ENCODE assay signal across 23 cellular contexts in the genomic region with DNA sequence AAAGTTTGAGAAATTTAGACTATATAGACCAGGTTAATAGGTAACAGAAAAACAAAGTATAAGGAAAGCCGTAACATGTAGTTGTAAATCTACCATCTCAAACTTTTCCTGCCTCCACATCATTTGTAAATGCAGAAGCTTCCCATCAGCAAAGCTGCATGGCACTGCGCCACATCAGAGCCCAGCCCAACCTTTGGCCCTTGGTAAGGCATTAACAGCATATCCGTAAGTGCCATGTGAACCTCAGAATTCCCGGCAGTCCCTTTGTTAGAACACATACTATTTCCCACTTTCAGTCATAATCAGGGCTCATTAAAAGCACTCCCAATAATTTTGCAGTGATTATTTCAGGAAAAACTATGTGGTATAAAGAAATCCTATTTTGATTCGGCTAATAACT. TPM values are rescaled to one million over a fixed set of nuclear protein-coding genes. Genes with fewer than 3 reads are reported as not detected.
DNase-seq lines count a peak whose midpoint lies in the region; ATAC-seq, FAIRE-seq and TF ChIP-seq lines count a peak whose summit lies in the region.
"Had no signal": no experiment of that assay in that cellular context is flagged by ENCODE, and none has a peak within 500 bp of the region (broad histone marks: within the 10 kb centered on the region; RNA-seq: fewer than 3 reads in every experiment).

No MANE protein-coding gene starts in this region.

- POLR2A ChIA-PET in activated CD8-positive, alpha-beta T cell treated with anti-CD3 and anti-CD28 coated beads for 36 hours (lab: Charles Lee) = no interaction called here
- POLR2A ChIA-PET in activated CD8-positive, alpha-beta T cell treated with anti-CD3 and anti-CD28 coated beads, Interleukin-2, amount 10 ng/mL, durations not matched to agents 7 days and 5 days (lab: Charles Lee) = no interaction called here
- POLR2A ChIA-PET in WTC11 (lab: Charles Lee) = no interaction called here
- POLR2A ChIA-PET in HepG2 (lab: Yijun Ruan, JAX) = no interaction called here
- POLR2A ChIA-PET in RWPE1 (lab: Yijun Ruan, JAX; ENCODE audit: low non-redundant PET) = no interaction called here

- TF ChIP-seq POLR2A in HepG2 (IDR thresholded peaks at IDR 0.05; ENCODE audit: insufficient read depth in 1 of 2, low read depth in 2 of 2, low read length in 2 of 2) = no peak
- TF ChIP-seq POLR2A in transverse colon (IDR thresholded peaks at IDR 0.05) = no peak

- H3K4me3 Mint-ChIP-seq in activated CD8-positive, alpha-beta T cell treated with anti-CD3 and anti-CD28 coated beads for 36 hours = no peak overlapping the region
- no peak overlapping the region for H3K4me3 Mint-ChIP-seq in activated CD8-positive, alpha-beta T cell treated with anti-CD3 and anti-CD28 coated beads, Interleukin-2, amount 10 ng/mL, durations not matched to agents 7 days and 5 days
- H3K4me3 Mint-ChIP-seq in WTC11 = no peak overlapping the region
- H3K4me3 Mint-ChIP-seq: activated CD4-positive, alpha-beta memory T cell treated with anti-CD3 and anti-CD28 coated beads for 36 hours; stimulated activated naive CD8-positive, alpha-beta T cell treated with anti-CD3 and anti-CD28 coated beads, Interleukin-15, Interleukin-2, amounts not matched to agents 100 ng/mL and 50 ng/mL, for 24 hours had no signal

- 65% methylated on average over 5 of the region's 5 CpGs for WGBS in HepG2 (ENCODE audit: low lambda C conversion rate)
- 38 to 58% methylated on average over 2 to 5 of the region's 5 CpGs for WGBS in transverse colon (ENCODE audit: low coverage in 1 of 2), 2 donors

- H3K27me3 Mint-ChIP-seq in activated CD8-positive, alpha-beta T cell treated with anti-CD3 and anti-CD28 coated beads for 36 hours = no peaks in the 10 kb centered on the region
- H3K27me3 Mint-ChIP-seq in activated CD8-positive, alpha-beta T cell treated with anti-CD3 and anti-CD28 coated beads, Interleukin-2, amount 10 ng/mL, durations not matched to agents 7 days and 5 days (ENCODE audit: low read depth) = no peaks in the 10 kb centered on the region
- H3K27me3 Mint-ChIP-seq in WTC11 (ENCODE audit: low read depth) = no peaks in the 10 kb centered on the region
- H3K27me3 Mint-ChIP-seq: activated CD4-positive, alpha-beta memory T cell treated with anti-CD3 and anti-CD28 coated beads for 36 hours; stimulated activated naive CD8-positive, alpha-beta T cell treated with anti-CD3 and anti-CD28 coated beads, Interleukin-15, Interleukin-2, amounts not matched to agents 100 ng/mL and 50 ng/mL, for 24 hours had no signal

- no peak overlapping the region for H3K9ac ChIP-seq in HepG2 (ENCODE audit: insufficient read depth, low read depth, low read length)

- H3K27ac ChIP-seq in HepG2 (ENCODE audit: extremely low read length, insufficient read depth, low read length) (peak overlapping the region; percentile 7), transverse colon (peak overlapping the region; percentile 24 to 52 (median 44)), RWPE1 (no peak overlapping the region)
- H3K27ac ChIP-seq: HL-60, spleen, tibial artery had no signal

- DNase-seq in activated CD8-positive, alpha-beta T cell treated with anti-CD3 and anti-CD28 coated beads for 36 hours = no peak
- no peak for DNase-seq in activated CD8-positive, alpha-beta T cell treated with anti-CD3 and anti-CD28 coated beads, Interleukin-2, amount 10 ng/mL, durations not matched to agents 7 days and 5 days
- DNase-seq in WTC11 (ENCODE audit: low spot score) = no peak
- peak; percentile 10 for DNase-seq in HepG2 (ENCODE audit: low spot score)
- peak; percentile 84 for DNase-seq in transverse colon
- DNase-seq in RWPE1 (ENCODE audit: low spot score) = no peak
- no peak for DNase-seq in DMS 273 treated with DMSO at 0.1 percent for 48 hours (lab: John Stamatoyannopoulos, UW)
- DNase-seq: activated CD4-positive, alpha-beta memory T cell treated with anti-CD3 and anti-CD28 coated beads for 36 hours; activated CD4-positive, CD25-positive, alpha-beta regulatory T cell; activated gamma-delta T cell; activated T-cell treated with anti-CD3 and anti-CD28 coated beads for 4 hours; glutamatergic neuron; left ventricle myocardium superior; NCI-H1417; NCI-H510A treated with DMSO at 0.1 percent for 48 hours; spleen; stimulated activated CD4-positive, alpha-beta T cell treated with anti-CD3 and anti-CD28 coated beads, Interleukin-4, amount 100 ng/mL, for 4 hours; T1000; tibial artery had no signal

- TF ChIP-seq EP300 in HepG2 (IDR thresholded peaks at IDR 0.05; ENCODE audit: low read depth in 2 of 2, low read length in 2 of 2) = no peak
- TF ChIP-seq EP300 in HepG2 (CRISPR knock-in tag; IDR thresholded peaks at IDR 0.05; ENCODE audit: borderline replicate concordance) = no peak
- TF ChIP-seq EP300 in transverse colon (IDR thresholded peaks at IDR 0.05; ENCODE audit: low read depth) = no peak

- in situ Hi-C loops in HepG2 (cut with HindIII; ENCODE audit: extremely low pct_ligation_motif_present, low pct_unique_long_range_greater_than_20kb) (no loop called here), transverse colon (cut with MboI; ENCODE audit: low pct_ligation_motif_present in 1 of 4, low pct_unique_long_range_greater_than_20kb in 1 of 4, low sequenced_read_pairs in 3 of 4) (no loop called here)

- H3K4me3 ChIP-seq in HepG2 (replicated peaks in 1 of 3; ENCODE audit: insufficient read depth in 1 of 3, low read depth in 2 of 3, low read length in 3 of 3) = no peak overlapping the region
- H3K4me3 ChIP-seq in transverse colon = no peak overlapping the region
- H3K4me3 ChIP-seq: spleen, tibial artery had no signal

- H3K9me3 ChIP-seq in HepG2 (ENCODE audit: low read length) (no peaks in the 10 kb centered on the region), transverse colon (no peaks in the 10 kb centered on the region)
- H3K9me3 ChIP-seq: spleen, tibial artery had no signal

- ATAC-seq in activated CD8-positive, alpha-beta T cell treated with anti-CD3 and anti-CD28 coated beads for 36 hours = no peak
- no peak for ATAC-seq in activated CD8-positive, alpha-beta T cell treated with anti-CD3 and anti-CD28 coated beads, Interleukin-2, amount 10 ng/mL, durations not matched to agents 7 days and 5 days
- ATAC-seq in WTC11 (peak; percentile 50), HepG2 (peak; percentile 69), HG03280 (IDR thresholded peaks at IDR 0.05; ENCODE audit: unreplicated experiment) (no peak)
- ATAC-seq: left ventricle myocardium superior had no signal

- no peaks in the 10 kb centered on the region for H3K79me2 ChIP-seq in HepG2 (ENCODE audit: insufficient read depth, low read length)

- peaks cover 26% of the 10 kb centered on the region for H3K4me1 Mint-ChIP-seq in activated CD8-positive, alpha-beta T cell treated with anti-CD3 and anti-CD28 coated beads for 36 hours (ENCODE audit: low read depth)
- H3K4me1 Mint-ChIP-seq in activated CD8-positive, alpha-beta T cell treated with anti-CD3 and anti-CD28 coated beads, Interleukin-2, amount 10 ng/mL, durations not matched to agents 7 days and 5 days (ENCODE audit: low read depth) = peaks cover 10% of the 10 kb centered on the region
- H3K4me1 Mint-ChIP-seq in WTC11 = peaks cover 62% of the 10 kb centered on the region

- no peak for TF ChIP-seq CTCF in activated CD8-positive, alpha-beta T cell treated with anti-CD3 and anti-CD28 coated beads for 36 hours (IDR thresholded peaks at IDR 0.05)
- TF ChIP-seq CTCF in WTC11 (IDR thresholded peaks at IDR 0.05) = no peak
- TF ChIP-seq CTCF in HepG2 (CRISPR knock-in tag; IDR thresholded peaks at IDR 0.05) = no peak
- TF ChIP-seq CTCF in transverse colon (IDR thresholded peaks at IDR 0.05) = no peak
- TF ChIP-seq CTCF in RWPE1 (conservative IDR thresholded peaks at IDR 0.05; ENCODE audit: low read depth) = no peak

- no peak for TF ChIP-seq RAD21 in HepG2 (CRISPR knock-in tag; IDR thresholded peaks at IDR 0.05)

- peak overlapping the region; percentile 48 for H3K27ac Mint-ChIP-seq in activated CD8-positive, alpha-beta T cell treated with anti-CD3 and anti-CD28 coated beads for 36 hours
- no peak overlapping the region for H3K27ac Mint-ChIP-seq in activated CD8-positive, alpha-beta T cell treated with anti-CD3 and anti-CD28 coated beads, Interleukin-2, amount 10 ng/mL, durations not matched to agents 7 days and 5 days
- peak overlapping the region; percentile 82 for H3K27ac Mint-ChIP-seq in WTC11
- H3K27ac Mint-ChIP-seq: activated CD4-positive, alpha-beta memory T cell treated with anti-CD3 and anti-CD28 coated beads for 36 hours; stimulated activated naive CD8-positive, alpha-beta T cell treated with anti-CD3 and anti-CD28 coated beads, Interleukin-15, Interleukin-2, amounts not matched to agents 100 ng/mL and 50 ng/mL, for 24 hours had no signal

- FAIRE-seq in HepG2 (lab: Jason Lieb, UNC) = no peak
- FAIRE-seq: D721Med had no signal

- no peaks in the 10 kb centered on the region for H4K20me1 ChIP-seq in HepG2 (ENCODE audit: insufficient read depth, low read length)

- peaks cover 17% of the 10 kb centered on the region for H3K4me1 ChIP-seq in HepG2 (ENCODE audit: insufficient read depth, low read length)
- peaks cover 0 to 16% (median 7%) of the 10 kb centered on the region in 4 donors for H3K4me1 ChIP-seq in transverse colon
- H3K4me1 ChIP-seq: spleen had no signal

- intact Hi-C loops in activated CD8-positive, alpha-beta T cell treated with anti-CD3 and anti-CD28 coated beads for 36 hours (cut with micrococcal nuclease) = loop anchor here (10.0 kb wide), 1 partner anchor 180 kb away; the partner anchor contains the start of gene ZMYM5
- intact Hi-C loops in HepG2 (cut with micrococcal nuclease; ENCODE audit: unreplicated experiment) = no loop called here
- intact Hi-C loops in transverse colon (cut with DNase I; ENCODE audit: low total_unique reads) = no loop called here

- H3K36me3 Mint-ChIP-seq in activated CD8-positive, alpha-beta T cell treated with anti-CD3 and anti-CD28 coated beads for 36 hours (ENCODE audit: low read depth) = peaks cover 13% of the 10 kb centered on the region
- H3K36me3 Mint-ChIP-seq in activated CD8-positive, alpha-beta T cell treated with anti-CD3 and anti-CD28 coated beads, Interleukin-2, amount 10 ng/mL, durations not matched to agents 7 days and 5 days (ENCODE audit: low read depth) = peaks cover 20% of the 10 kb centered on the region
- no peaks in the 10 kb centered on the region for H3K36me3 Mint-ChIP-seq in WTC11

- BruUV-seq in HepG2 (replicated peaks; lab: Mats Ljungman, UMichigan) = no TSS peak

- CTCF ChIA-PET in activated CD8-positive, alpha-beta T cell treated with anti-CD3 and anti-CD28 coated beads for 36 hours (lab: Charles Lee) = no interaction called here
- CTCF ChIA-PET in activated CD8-positive, alpha-beta T cell treated with anti-CD3 and anti-CD28 coated beads, Interleukin-2, amount 10 ng/mL, durations not matched to agents 7 days and 5 days (lab: Charles Lee) = no interaction called here
- CTCF ChIA-PET in WTC11 (lab: Charles Lee) = interaction anchor here (1.6 kb wide), 1 partner anchor 133 kb away, joined by 4 read pairs; no protein-coding TSS in a partner anchor
- CTCF ChIA-PET in HepG2 (lab: Yijun Ruan, JAX; ENCODE audit: low intra/inter-chr PET ratio, low total read pairs) = no interaction called here
- CTCF ChIA-PET in RWPE1 (lab: Yijun Ruan, JAX) = no interaction called here

- H2AFZ ChIP-seq in HepG2 (ENCODE audit: low read length) = no peak overlapping the region

- no peaks in the 10 kb centered on the region for H3K9me3 Mint-ChIP-seq in activated CD8-positive, alpha-beta T cell treated with anti-CD3 and anti-CD28 coated beads for 36 hours
- H3K9me3 Mint-ChIP-seq in activated CD8-positive, alpha-beta T cell treated with anti-CD3 and anti-CD28 coated beads, Interleukin-2, amount 10 ng/mL, durations not matched to agents 7 days and 5 days (ENCODE audit: insufficient read depth) = no peaks in the 10 kb centered on the region
- no peaks in the 10 kb centered on the region for H3K9me3 Mint-ChIP-seq in WTC11
- H3K9me3 Mint-ChIP-seq: activated CD4-positive, alpha-beta memory T cell treated with anti-CD3 and anti-CD28 coated beads for 36 hours; stimulated activated naive CD8-positive, alpha-beta T cell treated with anti-CD3 and anti-CD28 coated beads, Interleukin-15, Interleukin-2, amounts not matched to agents 100 ng/mL and 50 ng/mL, for 24 hours had no signal

- H3K27me3 ChIP-seq in HepG2 (ENCODE audit: control insufficient read depth in 1 of 2, insufficient read depth in 2 of 2, low read length in 2 of 2) (no peaks in the 10 kb centered on the region), transverse colon (no peaks in the 10 kb centered on the region)
- H3K27me3 ChIP-seq: spleen, tibial artery had no signal

- H3K36me3 ChIP-seq in HepG2 (replicated peaks in 1 of 2; ENCODE audit: control insufficient read depth in 1 of 2, insufficient read depth in 2 of 2, low read length in 2 of 2) = peaks cover 1 to 11% of the 10 kb centered on the region in 2 experiments; a peak in 3 of 5 replicates
- H3K36me3 ChIP-seq in transverse colon = no peaks in the 10 kb centered on the region
- H3K36me3 ChIP-seq: tibial artery had no signal

- no peak overlapping the region for H3K4me2 ChIP-seq in HepG2 (ENCODE audit: low read depth, low read length)

RNA-seq across cellular contexts. Expression of gene MPHOSPH8, which starts 51.6 kb away (rescaled TPM):
- total RNA-seq in activated CD8-positive, alpha-beta T cell treated with anti-CD3 and anti-CD28 coated beads for 36 hours = 10 to 100 TPM; 26.9 to 27.4 TPM
- total RNA-seq in activated CD8-positive, alpha-beta T cell treated with anti-CD3 and anti-CD28 coated beads, Interleukin-2, amount 10 ng/mL, durations not matched to agents 7 days and 5 days = 10 to 100 TPM; 32.1 to 32.6 TPM
- 18.2 to 18.5 TPM (median 18.3 TPM) in 3 replicates for total RNA-seq in WTC11 (2021)
- total RNA-seq in HepG2 (2016; rRNA removed; fragmentation: Illumina TruSeq; extraction: Trizol) = 20.9 and 27.6 TPM in 2 replicates
- 5.8 and 6.9 TPM in 2 replicates for total RNA-seq in HepG2 (2016; cell fraction: cytosol; rRNA removed; fragmentation: Illumina TruSeq; extraction: Trizol; ENCODE audit: low read depth)
- total RNA-seq in HepG2 (2016; cell fraction: insoluble cytoplasmic fraction; rRNA removed; fragmentation: Illumina TruSeq; extraction: Trizol) = 20.3 and 27.2 TPM in 2 replicates
- 9.7 and 10.4 TPM in 2 replicates for total RNA-seq in HepG2 (2016; cell fraction: membrane; rRNA removed; fragmentation: Illumina TruSeq; extraction: Trizol)
- total RNA-seq in HepG2 (2016; cell fraction: nucleus; rRNA removed; fragmentation: Illumina TruSeq; extraction: Trizol) = 18.4 and 21.3 TPM in 2 replicates
- polyA plus RNA-seq in HepG2 (2011; rRNA removed) = 17.3 and 17.8 TPM in 2 replicates
- polyA plus RNA-seq in HepG2 (2011; cell fraction: cytosol; rRNA removed) = 6.9 and 9.8 TPM in 2 replicates
- polyA plus RNA-seq in HepG2 (2011; cell fraction: nucleus; rRNA removed) = 25.9 and 34.4 TPM in 2 replicates
- 26.5 and 26.8 TPM in 2 replicates for polyA plus RNA-seq in HepG2 (2012)
- polyA plus RNA-seq in HepG2 (2016; cell fraction: cytosol; fragmentation: Illumina TruSeq; extraction: Trizol; ENCODE audit: low read depth) = 1.7 and 2.0 TPM in 2 replicates
- polyA plus RNA-seq in HepG2 (2016; cell fraction: insoluble cytoplasmic fraction; fragmentation: Illumina TruSeq; extraction: Trizol; ENCODE audit: low read depth) = 26.1 and 27.7 TPM in 2 replicates
- polyA plus RNA-seq in HepG2 (2016; cell fraction: membrane; fragmentation: Illumina TruSeq; extraction: Trizol; ENCODE audit: low read depth) = 3.9 and 4.4 TPM in 2 replicates
- 40.7 and 42.0 TPM in 2 replicates for polyA plus RNA-seq in HepG2 (2016; cell fraction: nucleus; fragmentation: Illumina TruSeq; extraction: Trizol; ENCODE audit: insufficient read depth, low read depth)
- 3.8 and 8.2 TPM in 2 replicates for polyA minus RNA-seq in HepG2 (2011; rRNA and poly(A)+ RNA removed; ENCODE audit: low replicate concordance)
- 4.9 and 8.0 TPM in 2 replicates for polyA minus RNA-seq in HepG2 (2011; cell fraction: cytosol; rRNA and poly(A)+ RNA removed)
- 19.4 and 29.7 TPM in 2 replicates for polyA minus RNA-seq in HepG2 (2011; cell fraction: nucleus; rRNA and poly(A)+ RNA removed)
- 10 to 100 TPM; 25.8 to 62.7 (median 48.6) TPM for total RNA-seq in transverse colon

Comparison
In these comparisons a context has a peak if more than half of its experiments do, and no peak if none do; other contexts are left out.
1. ATAC-seq: peak in WTC11 (single experiment) and HepG2 (single experiment); none in activated CD8-positive, alpha-beta T cell treated with anti-CD3 and anti-CD28 coated beads for 36 hours (single experiment), activated CD8-positive, alpha-beta T cell treated with anti-CD3 and anti-CD28 coated beads, Interleukin-2, amount 10 ng/mL, durations not matched to agents 7 days and 5 days (single experiment) and HG03280 (single experiment).
2. DNase-seq: peak in HepG2 (single experiment) and transverse colon (single experiment); none in activated CD8-positive, alpha-beta T cell treated with anti-CD3 and anti-CD28 coated beads for 36 hours (single experiment), activated CD8-positive, alpha-beta T cell treated with anti-CD3 and anti-CD28 coated beads, Interleukin-2, amount 10 ng/mL, durations not matched to agents 7 days and 5 days (single experiment), WTC11 (single experiment), RWPE1 (single experiment) and DMS 273 treated with DMSO at 0.1 percent for 48 hours (single experiment).